In genomic region chrX:22202251-22202650, GRCh38 we compare ENCODE assay signal across 24 cellular contexts.
"Had no signal": no experiment of that assay in that cellular context is flagged by ENCODE, and none has a peak within 500 bp of the region (broad histone marks: within the 10 kb centered on the region; RNA-seq: fewer than 3 reads in every experiment).

No MANE protein-coding gene starts in this region.

- H3K4me3 ChIP-seq: K562, SJSA1, SK-N-MC had no signal

- H3K27me3 Mint-ChIP-seq: IgD-negative memory B cell had no signal

- H3K27ac Mint-ChIP-seq: IgD-negative memory B cell had no signal

- H3K9me3 ChIP-seq: SJSA1 had no signal

- H3K27me3 ChIP-seq: SJSA1 had no signal

- FAIRE-seq: K562, RCC 7860 had no signal

- H3K27ac ChIP-seq: KMS-11, SJSA1, SK-N-MC had no signal

- ATAC-seq: K562 had no signal

- H3K4me1 Mint-ChIP-seq: IgD-negative memory B cell had no signal

- H3K36me3 ChIP-seq: SJSA1 had no signal

- H3K9me3 Mint-ChIP-seq: IgD-negative memory B cell had no signal

- H3K4me1 ChIP-seq: SJSA1 had no signal

- H3K36me3 Mint-ChIP-seq: IgD-negative memory B cell had no signal

- H3K4me3 Mint-ChIP-seq: IgD-negative memory B cell had no signal

- DNase-seq: Kasumi-1, MM.1S, NCI-H1048, NCI-H1105, NCI-H1417, NCI-H1436 treated with DMSO at 0.1 percent for 48 hours, NCI-H1694, NCI-H187 treated with DMSO at 0.1 percent for 48 hours, NCI-H2029 treated with DMSO at 0.1 percent for 48 hours, NCI-H2227 treated with DMSO at 0.1 percent for 48 hours, NCI-H446, NCI-H510A, NCI-H524 treated with DMSO at 0.1 percent for 48 hours, NCI-H69, NCI-H774, Right ventricle myocardium superior, RPMI8226, SIG-M5 had no signal
